Comparison of ENCODE assay signal across 11 cellular contexts in genomic region chr18:8794133-8794986, GRCh38.
DNase-seq lines count a peak whose midpoint lies in the region; TF ChIP-seq lines count a peak whose summit lies in the region.
"Had no signal": no experiment of that assay in that cellular context is flagged by ENCODE, and none has a peak within 500 bp of the region (broad histone marks: within the 10 kb centered on the region; RNA-seq: fewer than 3 reads in every experiment).

No MANE protein-coding gene starts in this region.

- no peaks in the 10 kb centered on the region for H3K9me3 ChIP-seq in BLaER1 treated with 17β-estradiol and CSF1 and Interleukin-3, amounts not matched to agents 10 nM and 100 nM (replicated peaks in 1 of 11)
- no peaks in the 10 kb centered on the region for H3K9me3 ChIP-seq in mucosa of rectum (ENCODE audit: control insufficient read depth in 2 of 2, low read length in 2 of 2)

- H3K36me3 ChIP-seq in BLaER1 treated with 17β-estradiol and CSF1 and Interleukin-3, amounts not matched to agents 10 nM and 100 nM, result peaks cover 0 to 75% (median 24%) of the 10 kb centered on the region in 11 experiments; a peak in 13 of 22 replicates
- H3K36me3 ChIP-seq in mucosa of rectum (ENCODE audit: control insufficient read depth in 2 of 2, insufficient read depth in 2 of 2, low read length in 2 of 2) (no peaks in the 10 kb centered on the region), H7 (replicated peaks; ENCODE audit: control insufficient read depth, insufficient read depth, low read length) (peaks cover 6% of the 10 kb centered on the region)

- H3K4me2 ChIP-seq in BLaER1 treated with 17β-estradiol and CSF1 and Interleukin-3, amounts not matched to agents 10 nM and 100 nM, result peak overlapping the region; percentile 39 to 99 (median 92)

- peak overlapping the region in 7 of 11 experiments; percentile 16 to 89 (median 67); a peak in 12 of 22 replicates for H3K9ac ChIP-seq in BLaER1 treated with 17β-estradiol and CSF1 and Interleukin-3, amounts not matched to agents 10 nM and 100 nM
- no peak overlapping the region for H3K9ac ChIP-seq in mucosa of rectum (ENCODE audit: low read depth in 1 of 2, low read length in 2 of 2)

- H4K20me1 ChIP-seq in BLaER1 treated with 17β-estradiol and CSF1 and Interleukin-3, amounts not matched to agents 10 nM and 100 nM, result peaks cover 0 to 35% (median 0%) of the 10 kb centered on the region in 11 experiments; a peak in 5 of 22 replicates

- H3K36me3 Mint-ChIP-seq in chondrocyte (ENCODE audit: low read depth) (peaks cover 10% of the 10 kb centered on the region), mesothelial cell of epicardium (no peaks in the 10 kb centered on the region)
- H3K36me3 Mint-ChIP-seq: CD8-positive, alpha-beta memory T cell had no signal

- H3K27me3 Mint-ChIP-seq in chondrocyte (ENCODE audit: low read depth) (no peaks in the 10 kb centered on the region), mesothelial cell of epicardium (ENCODE audit: low read depth) (no peaks in the 10 kb centered on the region)

- peak overlapping the region in 8 of 11 experiments; percentile 47 to 89 (median 74); a peak in 16 of 22 replicates for H3K27ac ChIP-seq in BLaER1 treated with 17β-estradiol and CSF1 and Interleukin-3, amounts not matched to agents 10 nM and 100 nM
- H3K27ac ChIP-seq in mucosa of rectum (ENCODE audit: low read depth in 2 of 2, low read length in 2 of 2) (peak overlapping the region; percentile 57 to 64), substantia nigra (ENCODE audit: low read depth, low read length, poor library complexity, severe bottlenecking) (no peak overlapping the region)

- peaks cover 64 to 100% (median 100%) of the 10 kb centered on the region in 10 experiments for H3K4me1 ChIP-seq in BLaER1 treated with 17β-estradiol and CSF1 and Interleukin-3, amounts not matched to agents 10 nM and 100 nM
- H3K4me1 ChIP-seq in mucosa of rectum (ENCODE audit: control insufficient read depth in 2 of 2, insufficient read depth in 2 of 2, low read length in 2 of 2), result peaks cover 17 to 36% of the 10 kb centered on the region in 2 donors

- H3K4me1 Mint-ChIP-seq in chondrocyte (ENCODE audit: low read depth) (peaks cover 54% of the 10 kb centered on the region), mesothelial cell of epicardium (peaks cover 19% of the 10 kb centered on the region)

- peaks cover 0 to 75% (median 0%) of the 10 kb centered on the region in 11 experiments; a peak in 5 of 22 replicates for H3K27me3 ChIP-seq in BLaER1 treated with 17β-estradiol and CSF1 and Interleukin-3, amounts not matched to agents 10 nM and 100 nM
- H3K27me3 ChIP-seq in mucosa of rectum (ENCODE audit: control insufficient read depth in 2 of 2, insufficient read depth in 2 of 2, low read length in 2 of 2) (no peaks in the 10 kb centered on the region), H7 (ENCODE audit: control insufficient read depth, insufficient read depth, low read length) (no peaks in the 10 kb centered on the region)

- DNase-seq in LHCN-M2 (ENCODE audit: low read depth) (peak; percentile 19), chondrocyte (ENCODE audit: low spot score) (no peak), substantia nigra (lab: John Stamatoyannopoulos, UW) (no peak), H7 (no peak), mesothelial cell of epicardium (ENCODE audit: low spot score in 2 of 2, unreplicated experiment in 2 of 2) (no peak), NOMO-1 treated with DMSO at 0.1 percent for 48 hours (lab: John Stamatoyannopoulos, UW; ENCODE audit: unreplicated experiment) (no peak)
- DNase-seq: CD8-positive, alpha-beta memory T cell; NCI-H510A treated with DMSO at 0.1 percent for 48 hours had no signal

- H3K4me3 Mint-ChIP-seq in chondrocyte (ENCODE audit: unreplicated experiment), result no peak overlapping the region
- H3K4me3 Mint-ChIP-seq in mesothelial cell of epicardium, result no peak overlapping the region
- H3K4me3 Mint-ChIP-seq: CD8-positive, alpha-beta memory T cell; T-helper 2 cell treated with Interferon-gamma antibody and Interleukin-4, amounts not matched to agents 5 μg/mL and 100 μg/mL, for 36 hours had no signal

- H3K9me3 Mint-ChIP-seq in chondrocyte (ENCODE audit: low read depth) (no peaks in the 10 kb centered on the region), mesothelial cell of epicardium (no peaks in the 10 kb centered on the region)
- H3K9me3 Mint-ChIP-seq: CD8-positive, alpha-beta memory T cell; T-helper 2 cell treated with Interferon-gamma antibody and Interleukin-4, amounts not matched to agents 5 μg/mL and 100 μg/mL, for 36 hours had no signal

- TF ChIP-seq CTCF in chondrocyte (IDR thresholded peaks at IDR 0.05) (no peak), mesothelial cell of epicardium (IDR thresholded peaks at IDR 0.05; ENCODE audit: unreplicated experiment) (no peak)

- H3K27ac Mint-ChIP-seq in chondrocyte (ENCODE audit: unreplicated experiment) (peak overlapping the region; percentile 86), mesothelial cell of epicardium (no peak overlapping the region)
- H3K27ac Mint-ChIP-seq: T-helper 2 cell treated with Interferon-gamma antibody and Interleukin-4, amounts not matched to agents 5 μg/mL and 100 μg/mL, for 36 hours had no signal

- H3K4me3 ChIP-seq in BLaER1 treated with 17β-estradiol and CSF1 and Interleukin-3, amounts not matched to agents 10 nM and 100 nM, result peak overlapping the region in 5 of 10 experiments; percentile 1 to 94 (median 60); a peak in 6 of 20 replicates
- H3K4me3 ChIP-seq in mucosa of rectum (ENCODE audit: low read length in 2 of 2) (peak overlapping the region; percentile 13 to 20), H7 (ENCODE audit: insufficient read depth, low read depth, low read length) (no peak overlapping the region)

Comparison
In these comparisons a context has a peak if more than half of its experiments do, and no peak if none do; other contexts are left out.
1. H3K9ac ChIP-seq: peak in BLaER1 treated with 17β-estradiol and CSF1 and Interleukin-3, amounts not matched to agents 10 nM and 100 nM (7 of 11); none in mucosa of rectum (0 of 2).